In genomic region chr12:48934312-48934706, GRCh38 we compare ENCODE assay signal across 9 cellular contexts. TPM values are rescaled to one million over a fixed set of nuclear protein-coding genes. Genes with fewer than 3 reads are reported as not detected.
A peak's percentile ranks its signal among the peaks of the same experiment; 100 is the strongest.
DNase-seq lines count a peak whose midpoint lies in the region; ATAC-seq and TF ChIP-seq lines count a peak whose summit lies in the region.
"Had no signal": no experiment of that assay in that cellular context is flagged by ENCODE, and none has a peak within 500 bp of the region (broad histone marks: within the 10 kb centered on the region; RNA-seq: fewer than 3 reads in every experiment).

No MANE protein-coding gene starts in this region.

- ATAC-seq in gastroesophageal sphincter (no peak), GM19023 (IDR thresholded peaks at IDR 0.05; ENCODE audit: unreplicated experiment) (no peak), HG03442 (IDR thresholded peaks at IDR 0.05; ENCODE audit: unreplicated experiment) (no peak)

- TF ChIP-seq CTCF in RWPE1 (conservative IDR thresholded peaks at IDR 0.05; ENCODE audit: low read depth) (peak; percentile 36; the same call in 1 of the 2 replicates), foreskin fibroblast (IDR thresholded peaks at IDR 0.05; ENCODE audit: low read depth, low read length) (peak; percentile 24), gastroesophageal sphincter (IDR thresholded peaks at IDR 0.05) (no peak)

- H3K4me3 ChIP-seq in foreskin fibroblast (ENCODE audit: low read depth in 1 of 2, low read length in 2 of 2), result no peak overlapping the region
- H3K4me3 ChIP-seq in gastroesophageal sphincter, result no peak overlapping the region
- H3K4me3 ChIP-seq: ovary had no signal

- H3K9me3 ChIP-seq in gastroesophageal sphincter, result no peaks in the 10 kb centered on the region
- H3K9me3 ChIP-seq: ovary had no signal

- no peak for TF ChIP-seq EP300 in gastroesophageal sphincter (IDR thresholded peaks at IDR 0.05)

- H3K27me3 ChIP-seq in gastroesophageal sphincter, result no peaks in the 10 kb centered on the region
- H3K27me3 ChIP-seq: ovary had no signal

- H3K36me3 ChIP-seq in gastroesophageal sphincter, result peaks cover 0 to 92% of the 10 kb centered on the region in 2 donors
- H3K36me3 ChIP-seq: ovary had no signal

- DNase-seq in ACHN (peak; percentile 31), DMS114 treated with DMSO at 0.1 percent for 48 hours (lab: John Stamatoyannopoulos, UW; ENCODE audit: unreplicated experiment) (peak; percentile 8), RWPE1 (ENCODE audit: low spot score) (peak; percentile 15), foreskin fibroblast (no peak), NCI-H146 (lab: John Stamatoyannopoulos, UW) (no peak)
- DNase-seq: ovary had no signal

- no peak for TF ChIP-seq POLR2A in gastroesophageal sphincter (IDR thresholded peaks at IDR 0.05)

- H3K4me1 ChIP-seq in gastroesophageal sphincter, result no peaks in the 10 kb centered on the region

- in situ Hi-C loops in ACHN (cut with HindIII; ENCODE audit: low pct_ligation_motif_present, low pct_unique_long_range_greater_than_20kb, low sequenced_read_pairs), result no loop called here

- H3K27ac ChIP-seq in RWPE1 (no peak overlapping the region), gastroesophageal sphincter (no peak overlapping the region)
- H3K27ac ChIP-seq: ovary had no signal

- CTCF ChIA-PET in RWPE1 (lab: Yijun Ruan, JAX), result interaction anchor here (0.6 kb wide), 1 partner anchor 51 kb away, joined by 3 read pairs; no protein-coding TSS in a partner anchor

- POLR2A ChIA-PET in RWPE1 (lab: Yijun Ruan, JAX; ENCODE audit: low non-redundant PET), result no interaction called here

- no CpG with 5 or more reads among the region's 1 CpG for WGBS in gastroesophageal sphincter (ENCODE audit: low coverage in 1 of 2), 2 donors

RNA-seq across cellular contexts. Expression of gene FKBP11, which starts 9.0 kb away (rescaled TPM):
- total RNA-seq in gastroesophageal sphincter, result 1 to 10 TPM; 3.4 to 8.3 (median 7.1) TPM

RNA-seq across cellular contexts. Expression of gene ARF3, which starts 23.0 kb away (rescaled TPM):
- total RNA-seq in gastroesophageal sphincter, result 10 to 100 TPM; 52.6 to 91.6 (median 83.1) TPM

RNA-seq across cellular contexts. Expression of gene WNT10B, which starts 37.2 kb away (rescaled TPM):
- 1 to 10 TPM in 2 of 4 donors, under 1 TPM in 1, not detected in 1; 0.54 to 3.3 (median 1.2) TPM for total RNA-seq in gastroesophageal sphincter

RNA-seq across cellular contexts. Expression of gene WNT1, which starts 43.8 kb away (rescaled TPM):
- not detected for total RNA-seq in gastroesophageal sphincter
- total RNA-seq: ovary had no signal

Comparison
In these comparisons a context has a peak if more than half of its experiments do, and no peak if none do; other contexts are left out.
1. DNase-seq: peak in ACHN (single experiment), DMS114 treated with DMSO at 0.1 percent for 48 hours (single experiment) and RWPE1 (single experiment); none in foreskin fibroblast (0 of 2) and NCI-H146 (single experiment).
2. CTCF ChIP-seq: peak in RWPE1 (single experiment) and foreskin fibroblast (single experiment); none in gastroesophageal sphincter (0 of 4).